ENCODE assay signal across 17 cellular contexts in the genomic region with DNA sequence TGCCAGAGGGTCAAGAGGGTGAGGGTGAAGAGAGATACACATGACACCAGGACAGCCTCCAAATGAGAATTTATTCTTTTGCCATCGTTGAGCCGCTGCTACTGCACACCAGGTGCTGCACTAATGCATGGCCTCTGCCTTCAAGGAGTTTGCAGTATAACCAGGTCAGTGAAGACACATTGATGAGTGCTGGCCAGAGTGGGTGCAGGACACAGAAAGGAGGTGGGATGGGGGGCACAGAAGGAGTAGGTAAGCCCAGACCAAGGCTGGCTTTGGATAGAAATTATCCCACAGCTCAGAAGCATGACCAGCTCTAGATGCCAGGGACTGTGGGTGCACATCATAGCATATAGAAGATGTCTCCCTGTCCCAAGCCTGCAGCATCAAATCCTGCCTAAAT. TPM values are rescaled to one million over a fixed set of nuclear protein-coding genes. Genes with fewer than 3 reads are reported as not detected.
DNase-seq lines count a peak whose midpoint lies in the region; ATAC-seq and TF ChIP-seq lines count a peak whose summit lies in the region.
"Had no signal": no experiment of that assay in that cellular context is flagged by ENCODE, and none has a peak within 500 bp of the region (broad histone marks: within the 10 kb centered on the region; RNA-seq: fewer than 3 reads in every experiment).

No MANE protein-coding gene starts in this region.

- BruUV-seq in HCT116 (replicated peaks; lab: Mats Ljungman, UMichigan) (no TSS peak), Panc1 (replicated peaks; lab: Mats Ljungman, UMichigan) (no TSS peak)

- H3K27me3 ChIP-seq in HCT116 (ENCODE audit: insufficient read depth, low read length) (no peaks in the 10 kb centered on the region), Panc1 (ENCODE audit: control insufficient read depth, insufficient read depth, low read length) (no peaks in the 10 kb centered on the region), esophagus muscularis mucosa (no peaks in the 10 kb centered on the region), brain microvascular endothelial cell (replicated peaks) (no peaks in the 10 kb centered on the region)
- H3K27me3 ChIP-seq in CD4-positive, alpha-beta T cell (ENCODE audit: control insufficient read depth, insufficient read depth, low read length), result no peaks in the 10 kb centered on the region
- H3K27me3 ChIP-seq: BLaER1 had no signal

- H3K4me2 ChIP-seq in HCT116 (ENCODE audit: low read length), result no peak overlapping the region
- H3K4me2 ChIP-seq: BLaER1, GM23338 had no signal

- no peak overlapping the region for H3K9ac ChIP-seq in HCT116 (ENCODE audit: low read length)
- H3K9ac ChIP-seq: BLaER1 had no signal

- no peaks in the 10 kb centered on the region for H3K4me1 ChIP-seq in HCT116 (ENCODE audit: control insufficient read depth in 1 of 2, insufficient read depth in 2 of 2, low read length in 2 of 2)
- H3K4me1 ChIP-seq in Panc1 (ENCODE audit: control insufficient read depth, insufficient read depth, low read length), result no peaks in the 10 kb centered on the region
- no peaks in the 10 kb centered on the region for H3K4me1 ChIP-seq in esophagus muscularis mucosa

- ATAC-seq in HCT116, result 0 out of 2 replicates have a peak, but pooled peaks have one; percentile 17
- ATAC-seq in Panc1, result no peak; the same call in 1 of the 2 replicates
- no peak for ATAC-seq in GM18858 (IDR thresholded peaks at IDR 0.05; ENCODE audit: unreplicated experiment)
- ATAC-seq in CD4-positive, alpha-beta T cell (ENCODE audit: poor library complexity), result no peak
- ATAC-seq: CD8-positive, alpha-beta T cell; GM23338 had no signal

- H3K4me3 ChIP-seq in HCT116 (replicated peaks in 1 of 2; ENCODE audit: low read depth in 1 of 2, low read length in 2 of 2) (no peak overlapping the region), Panc1 (ENCODE audit: low read depth in 2 of 2, low read length in 2 of 2) (no peak overlapping the region), esophagus muscularis mucosa (no peak overlapping the region), brain microvascular endothelial cell (ENCODE audit: low read depth, low read length) (no peak overlapping the region)
- H3K4me3 ChIP-seq: BLaER1, GM23338 had no signal

- no peaks in the 10 kb centered on the region for H3K9me2 ChIP-seq in HCT116 (ENCODE audit: insufficient read depth)

- CTCF ChIA-PET in HCT116 (lab: Charles Lee) (no interaction called here), Panc1 (lab: Charles Lee) (no interaction called here)
- CTCF ChIA-PET in CD4-positive, alpha-beta T cell (lab: Charles Lee), result no interaction called here

- TF ChIP-seq POLR2A in HCT116 (IDR thresholded peaks at IDR 0.05; ENCODE audit: borderline replicate concordance, extremely low read depth, insufficient read depth, insufficient read length), result no peak
- no peak for TF ChIP-seq POLR2A in esophagus muscularis mucosa (IDR thresholded peaks at IDR 0.05; ENCODE audit: low read depth)

- H3K27ac Mint-ChIP-seq in type B pancreatic cell, result no peak overlapping the region
- no peak overlapping the region for H3K27ac Mint-ChIP-seq in CD4-positive, alpha-beta T cell
- H3K27ac Mint-ChIP-seq: CD8-positive, alpha-beta T cell; GM23338; HFFc6 had no signal

- 92% methylated on average over 2 of the region's 2 CpGs for WGBS in esophagus muscularis mucosa

- no peaks in the 10 kb centered on the region for H3K9me3 Mint-ChIP-seq in type B pancreatic cell
- no peaks in the 10 kb centered on the region for H3K9me3 Mint-ChIP-seq in CD4-positive, alpha-beta T cell
- H3K9me3 Mint-ChIP-seq: CD8-positive, alpha-beta T cell; GM23338 had no signal

- H3K9me3 ChIP-seq in HCT116 (ENCODE audit: control insufficient read depth in 1 of 2, insufficient read depth in 1 of 2, low read depth in 1 of 2, low read length in 2 of 2), result no peaks in the 10 kb centered on the region
- H3K9me3 ChIP-seq in Panc1 (ENCODE audit: control insufficient read depth, insufficient read depth, low read depth, low read length), result no peaks in the 10 kb centered on the region
- H3K9me3 ChIP-seq in esophagus muscularis mucosa, result no peaks in the 10 kb centered on the region
- H3K9me3 ChIP-seq in CD4-positive, alpha-beta T cell (ENCODE audit: control insufficient read depth, low read length), result no peaks in the 10 kb centered on the region
- H3K9me3 ChIP-seq: BLaER1 had no signal

- no peak overlapping the region for H2AFZ ChIP-seq in HCT116 (ENCODE audit: low read depth, low read length, poor library complexity, severe bottlenecking)
- H2AFZ ChIP-seq: GM23338 had no signal

- no peaks in the 10 kb centered on the region for H3K36me3 Mint-ChIP-seq in type B pancreatic cell
- H3K36me3 Mint-ChIP-seq in CD4-positive, alpha-beta T cell (ENCODE audit: low read depth), result no peaks in the 10 kb centered on the region
- H3K36me3 Mint-ChIP-seq: CD14-positive monocyte; CD8-positive, alpha-beta T cell had no signal

- TF ChIP-seq CTCF in HCT116 (IDR thresholded peaks at IDR 0.05 in 2 of 3, conservative IDR thresholded peaks at IDR 0.05 in 1 of 3; ENCODE audit: borderline replicate concordance in 1 of 3, insufficient read depth in 1 of 3, low read depth in 2 of 3, low read length in 2 of 3) (no peak), Panc1 (IDR thresholded peaks at IDR 0.05) (no peak), esophagus muscularis mucosa (IDR thresholded peaks at IDR 0.05) (no peak), type B pancreatic cell (conservative IDR thresholded peaks at IDR 0.05) (no peak), brain microvascular endothelial cell (IDR thresholded peaks at IDR 0.05; ENCODE audit: low read depth, low read length, missing control alignments) (no peak)
- TF ChIP-seq CTCF in CD4-positive, alpha-beta T cell (IDR thresholded peaks at IDR 0.05), result no peak

- no peak overlapping the region for H3K4me3 Mint-ChIP-seq in type B pancreatic cell
- H3K4me3 Mint-ChIP-seq in CD4-positive, alpha-beta T cell, result no peak overlapping the region
- H3K4me3 Mint-ChIP-seq: CD14-positive monocyte; CD8-positive, alpha-beta T cell; GM23338; HFFc6 had no signal

- no peak for TF ChIP-seq EP300 in esophagus muscularis mucosa (IDR thresholded peaks at IDR 0.05)

- POLR2A ChIA-PET in HCT116 (lab: Charles Lee), result no interaction called here
- POLR2A ChIA-PET in Panc1 (lab: Charles Lee), result no interaction called here
- POLR2A ChIA-PET in CD4-positive, alpha-beta T cell (lab: Charles Lee), result no interaction called here

- H3K36me3 ChIP-seq in HCT116 (ENCODE audit: control insufficient read depth in 1 of 2, insufficient read depth in 2 of 2, low read length in 2 of 2), result no peaks in the 10 kb centered on the region
- H3K36me3 ChIP-seq in Panc1 (ENCODE audit: control insufficient read depth, insufficient read depth, low read length), result no peaks in the 10 kb centered on the region
- no peaks in the 10 kb centered on the region for H3K36me3 ChIP-seq in esophagus muscularis mucosa
- no peaks in the 10 kb centered on the region for H3K36me3 ChIP-seq in brain microvascular endothelial cell (replicated peaks)
- H3K36me3 ChIP-seq: BLaER1 had no signal

- TF ChIP-seq RAD21 in HCT116 (IDR thresholded peaks at IDR 0.05; ENCODE audit: low read depth), result no peak

- in situ Hi-C loops in Panc1 (cut with HindIII; ENCODE audit: low pct_unique_long_range_greater_than_20kb, low sequenced_read_pairs), result no loop called here
- in situ Hi-C loops in brain microvascular endothelial cell (cut with HindIII; ENCODE audit: low pct_ligation_motif_present, low sequenced_read_pairs), result no loop called here

- H4K20me1 ChIP-seq in HCT116 (ENCODE audit: insufficient read depth), result no peaks in the 10 kb centered on the region
- H4K20me1 ChIP-seq: BLaER1 had no signal

- H3K79me2 ChIP-seq in HCT116 (ENCODE audit: insufficient read depth, low read length), result no peaks in the 10 kb centered on the region

- intact Hi-C loops in HCT116 (cut with micrococcal nuclease) (no loop called here), Panc1 (cut with micrococcal nuclease; ENCODE audit: unreplicated experiment) (no loop called here), esophagus muscularis mucosa (cut with DNase I) (no loop called here)
- intact Hi-C loops in CD4-positive, alpha-beta T cell (cut with DNase I, micrococcal nuclease), result no loop called here

- RAD21 ChIA-PET in HCT116 (lab: Charles Lee; ENCODE audit: low non-redundant PET in 1 of 2, low total read pairs in 2 of 2, uncharacterized antibody in 2 of 2, unreplicated experiment in 2 of 2), result no interaction called here

- no peaks in the 10 kb centered on the region for H3K4me1 Mint-ChIP-seq in type B pancreatic cell (ENCODE audit: unreplicated experiment)
- H3K4me1 Mint-ChIP-seq in CD4-positive, alpha-beta T cell (ENCODE audit: low read depth), result no peaks in the 10 kb centered on the region
- H3K4me1 Mint-ChIP-seq: GM23338 had no signal

- DNase-seq in HCT116 (ENCODE audit: low read depth, low spot score) (no peak), Panc1 (ENCODE audit: low read depth, low spot score) (no peak), esophagus muscularis mucosa (ENCODE audit: extremely low spot score) (peak; percentile 83), type B pancreatic cell (ENCODE audit: extremely low spot score, unreplicated experiment) (peak; percentile 40), brain microvascular endothelial cell (no peak)
- DNase-seq in CD4-positive, alpha-beta T cell, result no peak
- DNase-seq: 8988T; Calu3; CD8-positive, alpha-beta T cell; HCEC 1CT; HFFc6 had no signal

- H3K27ac ChIP-seq in HCT116 (ENCODE audit: low read depth, low read length) (no peak overlapping the region), Panc1 (ENCODE audit: low read length) (peak overlapping the region; percentile 39; the same call in 1 of the 2 replicates), esophagus muscularis mucosa (replicated peaks in 1 of 4) (no peak overlapping the region), brain microvascular endothelial cell (no peak overlapping the region)
- H3K27ac ChIP-seq in CD4-positive, alpha-beta T cell (ENCODE audit: low read depth, low read length), result no peak overlapping the region
- H3K27ac ChIP-seq: BLaER1 had no signal

- H3K27me3 Mint-ChIP-seq in type B pancreatic cell, result peaks cover 8% of the 10 kb centered on the region
- H3K27me3 Mint-ChIP-seq in CD4-positive, alpha-beta T cell, result no peaks in the 10 kb centered on the region

TF ChIP-seq in HCT116, 20 proteins besides CTCF, POLR2A, EP300 and RAD21 (continues in another document):
- TF ChIP-seq TCF7L2 (IDR thresholded peaks at IDR 0.05; ENCODE audit: borderline replicate concordance, extremely low read depth, insufficient read depth, insufficient read length), result no peak
- no peak for TF ChIP-seq FOSL1 (IDR thresholded peaks at IDR 0.05; ENCODE audit: low read depth)
- no peak for TF ChIP-seq MAX (IDR thresholded peaks at IDR 0.05)
- no peak for TF ChIP-seq EGR1 (IDR thresholded peaks at IDR 0.05; ENCODE audit: low read depth)
- no peak for TF ChIP-seq ZNF274 (IDR thresholded peaks at IDR 0.05; ENCODE audit: low read depth, low read length)

RNA-seq across cellular contexts. Expression of gene FOXI1, which starts 38.0 kb away (rescaled TPM):
- total RNA-seq in HCT116 (2021; ENCODE audit: unreplicated experiment) (not detected), Panc1 (2021; ENCODE audit: unreplicated experiment) (0.44 TPM), esophagus muscularis mucosa (not detected), type B pancreatic cell (ENCODE audit: low replicate concordance) (not detected in 2 replicates)
- polyA plus RNA-seq in HCT116 (2012), result not detected in 2 replicates
- 0.47 TPM for polyA plus RNA-seq in Panc1 (2012; ENCODE audit: insufficient read length)
- total RNA-seq in CD4-positive, alpha-beta T cell, result under 1 TPM in 1 of 2 experiments, not detected in 1; 0.28 TPM
- total RNA-seq: A673; Calu3; CD8-positive, alpha-beta T cell; GM23338; HFFc6 had no signal
- polyA plus RNA-seq: AG04450, CD14-positive monocyte, GM23338 had no signal

Comparison
In these comparisons a context has a peak if more than half of its experiments do, and no peak if none do; other contexts are left out.
1. DNase-seq: peak in esophagus muscularis mucosa (single experiment) and type B pancreatic cell (single experiment); none in HCT116 (single experiment), Panc1 (single experiment), brain microvascular endothelial cell (single experiment) and CD4-positive, alpha-beta T cell (0 of 10).